Comparison of ENCODE assay signal across 18 cellular contexts in the genomic region with DNA sequence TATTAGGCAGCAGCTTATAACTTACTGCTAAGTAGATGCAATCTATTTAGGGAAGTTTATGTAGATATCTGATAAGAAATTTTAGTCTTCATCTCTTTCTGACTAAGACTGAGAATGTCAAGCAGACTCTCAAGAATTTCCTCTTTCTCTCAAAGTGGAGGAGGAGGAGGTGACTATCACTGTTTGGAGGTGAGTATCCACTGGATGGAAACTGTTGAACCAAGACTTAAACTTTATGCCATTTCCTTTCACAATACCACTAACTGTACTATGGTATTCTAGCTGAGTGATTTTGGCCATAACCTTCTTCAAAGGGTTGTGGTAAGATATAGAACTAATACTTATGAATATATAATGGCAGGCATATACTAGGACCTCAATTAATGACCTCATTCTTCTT.
A peak's percentile ranks its signal among the peaks of the same experiment; 100 is the strongest.
DNase-seq lines count a peak whose midpoint lies in the region; ATAC-seq lines count a peak whose summit lies in the region.
"Had no signal": no experiment of that assay in that cellular context is flagged by ENCODE, and none has a peak within 500 bp of the region (broad histone marks: within the 10 kb centered on the region; RNA-seq: fewer than 3 reads in every experiment).

No MANE protein-coding gene starts in this region.

- DNase-seq in CD1c-positive myeloid dendritic cell (ENCODE audit: extremely low spot score) (peak; percentile 55), NOMO-1 treated with DMSO at 0.1 percent for 48 hours (lab: John Stamatoyannopoulos, UW; ENCODE audit: unreplicated experiment) (peak; percentile 77), Kasumi-1 (lab: John Stamatoyannopoulos, UW) (no peak), mesenteric fat pad (ENCODE audit: low spot score) (no peak), DMS53 treated with DMSO at 0.1 percent for 48 hours (lab: John Stamatoyannopoulos, UW; ENCODE audit: unreplicated experiment) (no peak), COLO829 (ENCODE audit: low spot score) (no peak)
- DNase-seq: activated CD4-positive, CD25-positive, alpha-beta regulatory T cell treated with anti-CD3 and anti-CD28 coated beads, Interleukin-2, amount 50 U/mL, for 72 hours; activated naive CD4-positive, alpha-beta T cell treated with anti-CD3 and anti-CD28 coated beads for 36 hours; cerebellar nuclear complex; DMS79; NCI-H1092 treated with DMSO at 0.1 percent for 48 hours; NCI-H526 treated with DMSO at 0.1 percent for 48 hours; ovary; stimulated activated CD4-positive, alpha-beta T cell treated with anti-CD3 and anti-CD28 coated beads, Interleukin-15, amount 100 ng/mL, for 24 hours; stimulated activated CD8-positive, alpha-beta memory T cell treated with anti-CD3 and anti-CD28 coated beads, Interleukin-4, amount 100 ng/mL, for 48 hours had no signal

- ATAC-seq in GM18907 (IDR thresholded peaks at IDR 0.05; ENCODE audit: unreplicated experiment) (peak; percentile 79), HG03039 (IDR thresholded peaks at IDR 0.05; ENCODE audit: unreplicated experiment) (peak; percentile 63)
- ATAC-seq: esophagus mucosa had no signal

Comparison
In these comparisons a context has a peak if more than half of its experiments do, and no peak if none do; other contexts are left out.
1. DNase-seq: peak in CD1c-positive myeloid dendritic cell (single experiment) and NOMO-1 treated with DMSO at 0.1 percent for 48 hours (single experiment); none in Kasumi-1 (0 of 2), mesenteric fat pad (single experiment), DMS53 treated with DMSO at 0.1 percent for 48 hours (single experiment) and COLO829 (single experiment).